In the genomic region with DNA sequence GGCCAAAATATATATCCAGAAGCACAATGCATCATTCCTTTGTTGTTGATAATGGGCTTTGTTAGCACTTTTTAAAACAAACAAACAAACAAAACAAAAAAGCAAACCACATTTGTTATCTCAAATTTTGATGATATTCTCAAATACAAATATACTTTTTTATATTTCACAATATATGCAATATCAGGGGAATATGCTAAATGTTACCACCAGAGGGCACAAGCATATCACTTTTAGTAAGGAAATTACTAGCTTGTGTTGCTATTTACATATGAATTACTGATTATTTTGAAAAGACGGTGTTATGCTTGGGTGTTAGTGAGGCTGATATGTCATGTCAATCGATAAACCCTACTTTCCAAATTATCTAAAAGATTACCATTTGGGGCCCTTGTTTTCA, we compare ENCODE assay signal across 8 cellular contexts. TPM values are rescaled to one million over a fixed set of nuclear protein-coding genes. Genes with fewer than 3 reads are reported as not detected.
DNase-seq lines count a peak whose midpoint lies in the region; ATAC-seq, FAIRE-seq and TF ChIP-seq lines count a peak whose summit lies in the region.

No MANE protein-coding gene starts in this region.

- intact Hi-C loops in Panc1 (cut with micrococcal nuclease; ENCODE audit: unreplicated experiment) = no loop called here

- no peaks in the 10 kb centered on the region for H3K36me3 ChIP-seq in Panc1 (ENCODE audit: control insufficient read depth, insufficient read depth, low read length)

- POLR2A ChIA-PET in Panc1 (lab: Charles Lee) = no interaction called here

- DNase-seq in GM10266 (ENCODE audit: extremely low spot score) (no peak), Panc1 (ENCODE audit: low read depth, low spot score) (no peak), fibroblast of pulmonary artery (ENCODE audit: low read depth) (peak; percentile 52), GOT3 (lab: John Stamatoyannopoulos, UW) (no peak), COR-L47 (lab: John Stamatoyannopoulos, UW) (no peak)
- no peak for DNase-seq in stimulated activated CD4-positive, alpha-beta T cell treated with anti-CD3 and anti-CD28 coated beads, Interleukin-12 subunit alpha, Interleukin-12 subunit beta, amount 100 ng/mL, for 4 hours

- no peak overlapping the region for H3K4me3 ChIP-seq in Panc1 (ENCODE audit: low read depth in 2 of 2, low read length in 2 of 2)
- no peak overlapping the region for H3K4me3 ChIP-seq in fibroblast of pulmonary artery (replicated peaks; ENCODE audit: low read depth, low read length)

- H3K4me1 ChIP-seq in Panc1 (ENCODE audit: control insufficient read depth, insufficient read depth, low read length) = no peaks in the 10 kb centered on the region

- no peak for ATAC-seq in Panc1
- no peak for ATAC-seq in HG03521 (IDR thresholded peaks at IDR 0.05; ENCODE audit: unreplicated experiment)

- H3K27me3 ChIP-seq in Panc1 (ENCODE audit: control insufficient read depth, insufficient read depth, low read length) = no peaks in the 10 kb centered on the region

- H3K27ac ChIP-seq in Panc1 (ENCODE audit: low read length) = no peak overlapping the region

- TF ChIP-seq CTCF in GM10266 (IDR thresholded peaks at IDR 0.05; ENCODE audit: control insufficient read depth, insufficient read depth, low read depth, missing control alignments) = peak; percentile 24
- TF ChIP-seq CTCF in Panc1 (IDR thresholded peaks at IDR 0.05) = peak; percentile 65; the same call in 1 of the 2 replicates
- TF ChIP-seq CTCF in fibroblast of pulmonary artery (IDR thresholded peaks at IDR 0.05; ENCODE audit: low read length, missing control alignments) = peak; percentile 52

- no TSS peak for BruUV-seq in Panc1 (replicated peaks; lab: Mats Ljungman, UMichigan)

- CTCF ChIA-PET in Panc1 (lab: Charles Lee) = interaction anchor here (0.6 to 1.1 kb wide), 3 partner anchors 10 to 86 kb away, joined by 3 to 9 read pairs (median 7); no protein-coding TSS in a partner anchor

- peak; percentile 97 for FAIRE-seq in A204.1 (lab: Jason Lieb, UNC)

- H3K9me3 ChIP-seq in Panc1 (ENCODE audit: control insufficient read depth, insufficient read depth, low read depth, low read length) = no peaks in the 10 kb centered on the region

- in situ Hi-C loops in Panc1 (cut with HindIII; ENCODE audit: low pct_unique_long_range_greater_than_20kb, low sequenced_read_pairs) = no loop called here

RNA-seq across cellular contexts. Expression of a gene that starts 29.1 kb away (rescaled TPM):
- not detected for total RNA-seq in Panc1 (2021; ENCODE audit: unreplicated experiment)
- not detected for polyA plus RNA-seq in Panc1 (2012; ENCODE audit: insufficient read length)

RNA-seq across cellular contexts. Expression of a gene that starts 46.1 kb away (rescaled TPM):
- total RNA-seq in Panc1 (2021; ENCODE audit: unreplicated experiment) = 0.10 TPM
- not detected for polyA plus RNA-seq in Panc1 (2012; ENCODE audit: insufficient read length)
